ENCODE assay signal across 8 cellular contexts in the genomic region with DNA sequence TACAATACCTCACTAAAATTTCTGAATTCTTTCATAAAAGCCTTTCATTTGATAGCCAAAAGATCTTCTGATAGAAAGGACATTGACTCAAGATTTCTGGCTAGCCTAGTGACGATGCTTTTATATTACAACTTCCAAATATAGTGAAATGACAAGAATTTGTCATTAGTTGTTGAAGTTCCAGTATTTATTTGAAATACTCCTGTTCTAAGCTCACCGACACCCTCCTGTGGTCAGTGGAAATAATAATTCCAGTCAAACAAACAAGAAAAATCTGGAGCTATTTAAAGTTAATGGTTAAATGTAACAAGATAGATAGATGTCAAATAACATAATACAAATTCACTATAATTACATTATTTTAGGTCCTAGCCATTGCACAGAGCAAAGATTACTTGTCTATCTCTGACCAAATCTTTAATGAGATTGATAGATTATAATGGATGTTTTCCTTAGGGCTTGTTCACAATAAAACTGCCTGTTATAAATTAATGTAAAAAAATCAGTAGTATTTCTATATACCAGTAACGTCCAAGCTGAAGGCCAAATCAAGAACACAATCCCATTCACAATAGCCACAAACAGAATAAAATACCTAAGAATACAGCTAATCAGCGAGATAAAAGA.
A peak's percentile ranks its signal among the peaks of the same experiment; 100 is the strongest.
DNase-seq lines count a peak whose midpoint lies in the region; ATAC-seq, FAIRE-seq and TF ChIP-seq lines count a peak whose summit lies in the region.

No MANE protein-coding gene starts in this region.

- intact Hi-C loops in kidney (cut with DNase I) (loop anchor here (10.0 kb wide), 1 partner anchor 268 kb away; no protein-coding TSS in a partner anchor), testis (cut with DNase I; ENCODE audit: low total_unique reads) (loop anchor here (10.0 kb wide), 1 partner anchor 238 kb away; no protein-coding TSS in a partner anchor)

- H3K36me3 ChIP-seq in brain microvascular endothelial cell (replicated peaks), result no peaks in the 10 kb centered on the region
- no peaks in the 10 kb centered on the region for H3K36me3 ChIP-seq in kidney (ENCODE audit: control insufficient read depth in 1 of 2, insufficient read depth in 2 of 2, low read length in 2 of 2)
- no peaks in the 10 kb centered on the region for H3K36me3 ChIP-seq in testis (ENCODE audit: low read depth, missing control alignments)

- no peak overlapping the region for H3K4me3 ChIP-seq in AG04450 (ENCODE audit: low read depth, low read length)
- no peak overlapping the region for H3K4me3 ChIP-seq in brain microvascular endothelial cell (ENCODE audit: low read depth, low read length)
- H3K4me3 ChIP-seq in kidney (ENCODE audit: low read length in 2 of 2), result no peak overlapping the region
- H3K4me3 ChIP-seq in testis, result no peak overlapping the region

- H3K4me1 ChIP-seq in kidney (ENCODE audit: control insufficient read depth in 1 of 2, insufficient read depth in 1 of 2, low read depth in 1 of 2, low read length in 2 of 2) (no peaks in the 10 kb centered on the region), testis (no peaks in the 10 kb centered on the region)

- POLR2A ChIA-PET in AG04450 (lab: Yijun Ruan, JAX), result interaction anchor here (0.5 to 1.4 kb wide), 3 partner anchors 158 to 194 kb away, joined by 3 to 10 read pairs (median 4); no protein-coding TSS in a partner anchor

- H3K27ac ChIP-seq in AG04450 (ENCODE audit: low read depth, low read length) (no peak overlapping the region), brain microvascular endothelial cell (no peak overlapping the region), kidney (ENCODE audit: low read depth in 2 of 2, low read length in 2 of 2) (no peak overlapping the region), testis (no peak overlapping the region)

- WGBS in testis, 2 donors, result 49 to 50% methylated on average over 4 of the region's 4 CpGs

- TF ChIP-seq CTCF in AG04450 (IDR thresholded peaks at IDR 0.05; ENCODE audit: low read depth, low read length) (peak; percentile 60), brain microvascular endothelial cell (IDR thresholded peaks at IDR 0.05; ENCODE audit: low read depth, low read length, missing control alignments) (peak; percentile 48), kidney (IDR thresholded peaks at IDR 0.05; ENCODE audit: borderline replicate concordance, extremely low read depth, insufficient read depth) (peak; percentile 62), testis (IDR thresholded peaks at IDR 0.05) (peak; percentile 53 to 57 (median 54))

- no peak for TF ChIP-seq POLR2A in testis (IDR thresholded peaks at IDR 0.05)

- H3K9me3 ChIP-seq in AG04450 (ENCODE audit: control insufficient read depth, insufficient read depth, low read length), result no peaks in the 10 kb centered on the region
- no peaks in the 10 kb centered on the region for H3K9me3 ChIP-seq in kidney (ENCODE audit: control insufficient read depth in 1 of 2, low read length in 2 of 2)
- H3K9me3 ChIP-seq in testis, result no peaks in the 10 kb centered on the region

- no peak for ATAC-seq in GM19452 (IDR thresholded peaks at IDR 0.05; ENCODE audit: unreplicated experiment)

- peak; percentile 42 for DNase-seq in AG04450 (ENCODE audit: low read depth, low spot score)
- DNase-seq in GM03348 (ENCODE audit: low spot score), result peak; percentile 72
- DNase-seq in NCI-H748 treated with DMSO at 0.1 percent for 48 hours (lab: John Stamatoyannopoulos, UW), result peak; percentile 29
- DNase-seq in brain microvascular endothelial cell, result no peak
- no peak for DNase-seq in kidney
- peak; percentile 32 for DNase-seq in testis
- DNase-seq in KG1 (lab: John Stamatoyannopoulos, UW), result no peak

- in situ Hi-C loops in brain microvascular endothelial cell (cut with HindIII; ENCODE audit: low pct_ligation_motif_present, low sequenced_read_pairs), result no loop called here

- H3K27me3 ChIP-seq in AG04450 (ENCODE audit: control insufficient read depth, insufficient read depth, low read length) (no peaks in the 10 kb centered on the region), brain microvascular endothelial cell (replicated peaks) (no peaks in the 10 kb centered on the region), testis (no peaks in the 10 kb centered on the region)

- CTCF ChIA-PET in AG04450 (lab: Charles Lee), result interaction anchor here (0.6 to 8.4 kb wide), 51 partner anchors 9 to 598 kb away, joined by 3 to 93 read pairs (median 4); partner anchors contain the start of gene RGCC

- FAIRE-seq in kidney (lab: Jason Lieb, UNC), result peak; percentile 95

- no peak overlapping the region for H3K9ac ChIP-seq in kidney (ENCODE audit: low read length in 2 of 2)

Comparison
In these comparisons a context has a peak if more than half of its experiments do, and no peak if none do; other contexts are left out.
1. DNase-seq: peak in AG04450 (single experiment), GM03348 (single experiment), NCI-H748 treated with DMSO at 0.1 percent for 48 hours (single experiment) and testis (single experiment); none in brain microvascular endothelial cell (single experiment), kidney (single experiment) and KG1 (single experiment).
2. Peak in every context shown above with its lines, with median percentiles within 50 percentile points of each other: CTCF ChIP-seq.